25 cellular contexts compared by ENCODE assay signal in the genomic region with DNA sequence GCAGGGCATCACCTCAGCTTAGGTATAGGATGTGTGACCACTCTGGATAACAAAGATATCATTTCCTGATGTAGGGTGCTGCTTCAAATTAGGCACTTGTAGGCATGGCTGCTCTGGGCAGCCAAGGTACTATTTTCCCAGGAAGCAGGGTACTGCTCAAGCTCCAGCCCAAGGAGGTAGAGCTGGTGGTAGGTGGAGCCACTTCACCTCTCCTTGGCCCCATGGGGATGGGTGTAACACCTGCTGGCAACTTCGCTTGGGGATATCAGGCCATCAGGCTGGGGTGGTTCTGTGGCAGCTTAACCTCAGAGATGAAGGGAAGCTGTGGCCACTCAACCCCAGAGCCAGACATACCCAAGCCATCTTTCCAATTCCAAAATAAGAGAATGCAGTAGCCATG.
"Had no signal": no experiment of that assay in that cellular context is flagged by ENCODE, and none has a peak within 500 bp of the region (broad histone marks: within the 10 kb centered on the region; RNA-seq: fewer than 3 reads in every experiment).

No MANE protein-coding gene starts in this region.

- H3K4me1 ChIP-seq: pancreas, right lobe of liver, uterus had no signal

- H3K9me3 ChIP-seq: neutrophil, pancreas, psoas muscle, thyroid gland, upper lobe of left lung had no signal

- ATAC-seq: naive thymus-derived CD8-positive, alpha-beta T cell; pancreas; psoas muscle; right cardiac atrium; right lobe of liver; stimulated activated effector memory CD8-positive, alpha-beta T cell treated with anti-CD3 and anti-CD28 coated beads, Interleukin-12 subunit alpha, Interleukin-12 subunit beta, amount 100 ng/mL, for 72 hours; stimulated activated naive B cell treated with anti-CD40 and anti-IgM and Interleukin-4, amounts not matched to agents 10 μg/mL and 1 μg/mL and 100 μg/mL, for 72 hours had no signal

- DNase-seq: naive B cell; naive thymus-derived CD8-positive, alpha-beta T cell; nephron progenitor cell; nucleus accumbens; pancreas; psoas muscle; right cardiac atrium; right lobe of liver; sigmoid colon; small intestine; stimulated activated CD4-positive, alpha-beta T cell treated with anti-CD3 and anti-CD28 coated beads, Interleukin-15, amount 100 ng/mL, for 24 hours; stimulated activated CD4-positive, alpha-beta T cell treated with anti-CD3 and anti-CD28 coated beads, Interleukin-2, amount 100 ng/mL, for 24 hours; stimulated activated CD4-positive, alpha-beta T cell treated with anti-CD3 and anti-CD28 coated beads, Interleukin-2, amount 100 ng/mL, for 48 hours; stimulated activated CD4-positive, alpha-beta T cell treated with anti-CD3 and anti-CD28 coated beads, Interleukin-4, amount 100 ng/mL, for 24 hours; stimulated activated naive B cell treated with anti-CD40 and anti-IgM and Interleukin-4, amounts not matched to agents 10 μg/mL and 1 μg/mL and 100 μg/mL, for 72 hours; stimulated activated naive CD4-positive, alpha-beta T cell treated with Interleukin-2 at 50 U/mL for 16 hours; stomach; thyroid gland; trophoblast cell; upper lobe of left lung; uterus had no signal

- H3K4me3 ChIP-seq: pancreas, psoas muscle, right lobe of liver, sigmoid colon, stomach, thoracic aorta, thyroid gland, tibial nerve, upper lobe of left lung, uterus had no signal

- H3K27me3 ChIP-seq: pancreas, right lobe of liver, sigmoid colon, thyroid gland, upper lobe of left lung, uterus had no signal

- FAIRE-seq: pancreas, small intestine had no signal

- H3K27ac ChIP-seq: neutrophil, pancreas, psoas muscle, right lobe of liver, sigmoid colon, stomach, thoracic aorta, thyroid gland, tibial nerve, upper lobe of left lung, uterus had no signal

- H3K36me3 ChIP-seq: neutrophil, pancreas, right lobe of liver, sigmoid colon, stomach, thoracic aorta, thyroid gland, tibial nerve, upper lobe of left lung, uterus had no signal
